10 cellular contexts compared by ENCODE assay signal in the genomic region with DNA sequence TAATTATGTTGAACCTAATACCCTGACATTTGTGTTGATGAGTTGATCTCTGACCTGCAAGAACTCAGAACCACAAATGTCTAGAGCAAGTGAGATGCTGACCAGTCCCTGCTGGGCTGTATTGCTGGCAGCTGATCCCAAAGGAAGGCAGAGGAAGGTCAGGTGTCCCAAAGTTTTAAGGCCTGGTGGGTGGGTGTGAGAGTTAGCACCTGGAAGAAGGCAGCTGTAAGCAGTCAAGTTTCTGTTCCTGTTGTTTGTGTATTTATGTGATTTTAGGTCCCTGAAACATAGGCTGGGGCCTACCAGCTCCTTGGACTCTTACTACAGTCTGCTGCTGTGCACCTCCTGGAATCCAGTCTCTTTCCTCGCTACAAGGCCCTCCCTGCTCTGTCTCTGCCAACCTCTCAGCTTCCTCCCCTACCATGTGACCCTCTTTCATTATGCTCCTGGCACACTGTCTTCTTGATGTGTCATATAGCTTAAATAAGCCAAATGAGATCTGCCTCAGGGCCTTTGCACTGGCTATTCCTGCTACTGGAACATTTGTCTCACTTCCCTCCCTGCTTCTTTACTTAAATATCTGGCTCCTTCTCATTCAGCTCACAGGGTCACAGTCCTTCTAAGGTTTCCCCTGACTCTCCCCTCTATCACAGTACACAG. TPM values are rescaled to one million over a fixed set of nuclear protein-coding genes. Genes with fewer than 3 reads are reported as not detected.
DNase-seq lines count a peak whose midpoint lies in the region; ATAC-seq lines count a peak whose summit lies in the region.
"Had no signal": no experiment of that assay in that cellular context is flagged by ENCODE, and none has a peak within 500 bp of the region (broad histone marks: within the 10 kb centered on the region; RNA-seq: fewer than 3 reads in every experiment).

No MANE protein-coding gene starts in this region.

- peaks cover 1% of the 10 kb centered on the region for H3K4me1 Mint-ChIP-seq in activated T-helper 2 cell treated with anti-CD3 and anti-CD28 coated beads, Interferon-gamma antibody, Interleukin-2, Interleukin-4, amounts not matched to agents 10 μg/mL and 5 μg/mL and 100 μg/mL, durations not matched to agents 14 hours and 24 hours and 36 hours (ENCODE audit: low read depth)

- peaks cover 14% of the 10 kb centered on the region for H3K27me3 Mint-ChIP-seq in activated T-helper 2 cell treated with anti-CD3 and anti-CD28 coated beads, Interferon-gamma antibody, Interleukin-2, Interleukin-4, amounts not matched to agents 10 μg/mL and 5 μg/mL and 100 μg/mL, durations not matched to agents 14 hours and 24 hours and 36 hours (ENCODE audit: low read depth)

- DNase-seq in foreskin melanocyte (peak; percentile 47), DMS53 (lab: John Stamatoyannopoulos, UW) (no peak), ecto neural progenitor cell (ENCODE audit: low spot score) (no peak)
- DNase-seq in activated T-helper 2 cell treated with anti-CD3 and anti-CD28 coated beads, Interferon-gamma antibody, Interleukin-2, Interleukin-4, amounts not matched to agents 10 μg/mL and 5 μg/mL and 100 μg/mL, durations not matched to agents 14 hours and 24 hours and 36 hours (ENCODE audit: low spot score): no peak
- no peak for DNase-seq in activated CD8-positive, alpha-beta memory T cell treated with anti-CD3 and anti-CD28 coated beads for 24 hours
- DNase-seq: DMS153; effector CD8-positive, alpha-beta T cell had no signal

- no peaks in the 10 kb centered on the region for H3K9me3 Mint-ChIP-seq in activated T-helper 2 cell treated with anti-CD3 and anti-CD28 coated beads, Interferon-gamma antibody, Interleukin-2, Interleukin-4, amounts not matched to agents 10 μg/mL and 5 μg/mL and 100 μg/mL, durations not matched to agents 14 hours and 24 hours and 36 hours

- no peak overlapping the region for H3K4me3 Mint-ChIP-seq in activated T-helper 2 cell treated with anti-CD3 and anti-CD28 coated beads, Interferon-gamma antibody, Interleukin-2, Interleukin-4, amounts not matched to agents 10 μg/mL and 5 μg/mL and 100 μg/mL, durations not matched to agents 14 hours and 24 hours and 36 hours (ENCODE audit: low read depth)

- H3K27ac Mint-ChIP-seq in activated T-helper 2 cell treated with anti-CD3 and anti-CD28 coated beads, Interferon-gamma antibody, Interleukin-2, Interleukin-4, amounts not matched to agents 10 μg/mL and 5 μg/mL and 100 μg/mL, durations not matched to agents 14 hours and 24 hours and 36 hours: no peak overlapping the region

- intact Hi-C loops in activated T-helper 2 cell treated with anti-CD3 and anti-CD28 coated beads, Interferon-gamma antibody, Interleukin-2, Interleukin-4, amounts not matched to agents 10 μg/mL and 5 μg/mL and 100 μg/mL, durations not matched to agents 14 hours and 24 hours and 36 hours (cut with micrococcal nuclease): no loop called here

- no peaks in the 10 kb centered on the region for H3K36me3 Mint-ChIP-seq in activated T-helper 2 cell treated with anti-CD3 and anti-CD28 coated beads, Interferon-gamma antibody, Interleukin-2, Interleukin-4, amounts not matched to agents 10 μg/mL and 5 μg/mL and 100 μg/mL, durations not matched to agents 14 hours and 24 hours and 36 hours (ENCODE audit: low read depth)

- peak; percentile 32 for ATAC-seq in GM18517 (IDR thresholded peaks at IDR 0.05; ENCODE audit: unreplicated experiment)
- peak; percentile 45 for ATAC-seq in GM21619 (IDR thresholded peaks at IDR 0.05; ENCODE audit: unreplicated experiment)
- ATAC-seq in HG03442 (IDR thresholded peaks at IDR 0.05; ENCODE audit: unreplicated experiment): peak; percentile 22

RNA-seq across cellular contexts. Expression of a gene that starts 31.0 kb away (rescaled TPM):
- total RNA-seq in activated T-helper 2 cell treated with anti-CD3 and anti-CD28 coated beads, Interferon-gamma antibody, Interleukin-2, Interleukin-4, amounts not matched to agents 10 μg/mL and 5 μg/mL and 100 μg/mL, durations not matched to agents 14 hours and 24 hours and 36 hours: 14.4 TPM in 2 replicates
